11 cellular contexts compared by ENCODE assay signal in the genomic region with DNA sequence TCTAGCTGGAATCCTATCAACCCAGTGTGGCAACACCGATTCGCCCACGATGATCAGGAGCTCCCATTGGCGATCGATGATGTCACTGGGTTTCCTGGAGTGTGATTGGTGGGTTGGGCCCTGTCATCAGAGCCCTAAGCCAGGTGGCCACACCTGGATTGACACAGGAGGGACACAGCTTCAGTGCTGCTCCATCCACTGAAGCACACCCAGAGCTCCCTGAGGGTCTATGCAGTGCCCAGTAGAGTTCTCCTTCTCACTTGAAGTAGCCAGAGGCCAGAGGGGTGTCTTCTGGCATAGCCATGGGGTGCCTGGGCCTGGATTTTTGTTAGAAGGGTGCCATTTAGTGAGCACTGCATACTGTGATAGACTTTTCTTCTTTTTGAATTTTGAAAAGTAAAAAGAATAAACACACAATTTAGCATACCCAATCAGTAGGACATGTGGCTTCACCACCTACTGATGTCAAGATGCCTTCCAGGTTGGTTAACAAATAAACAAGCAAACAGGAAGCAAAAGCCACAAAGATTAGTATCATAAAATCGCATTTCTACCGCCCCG.
A peak's percentile ranks its signal among the peaks of the same experiment; 100 is the strongest.
DNase-seq lines count a peak whose midpoint lies in the region; ATAC-seq and TF ChIP-seq lines count a peak whose summit lies in the region.
"Had no signal": no experiment of that assay in that cellular context is flagged by ENCODE, and none has a peak within 500 bp of the region (broad histone marks: within the 10 kb centered on the region; RNA-seq: fewer than 3 reads in every experiment).

No MANE protein-coding gene starts in this region.

- in situ Hi-C loops in gastrocnemius medialis (cut with MboI; ENCODE audit: low sequenced_read_pairs in 4 of 4), result no loop called here

- WGBS in spleen, 5 donors, result 74 to 85% (median 74%) methylated on average over 8 of the region's 8 CpGs

- no peak for TF ChIP-seq CTCF in RWPE1 (conservative IDR thresholded peaks at IDR 0.05; ENCODE audit: low read depth)
- TF ChIP-seq CTCF in epithelial cell of esophagus (IDR thresholded peaks at IDR 0.05; ENCODE audit: insufficient read depth, low read depth, low read length, missing control alignments), result no peak
- no peak for TF ChIP-seq CTCF in spleen (IDR thresholded peaks at IDR 0.05 in 8 of 11, conservative IDR thresholded peaks at IDR 0.05 in 3 of 11)
- no peak for TF ChIP-seq CTCF in right atrium auricular region (IDR thresholded peaks at IDR 0.05)
- no peak for TF ChIP-seq CTCF in gastrocnemius medialis (IDR thresholded peaks at IDR 0.05 in 4 of 5, conservative IDR thresholded peaks at IDR 0.05 in 1 of 5)

- H3K4me1 ChIP-seq in spleen (peaks cover 14 to 100% (median 64%) of the 10 kb centered on the region in 6 donors), right atrium auricular region (peaks cover 0 to 55% of the 10 kb centered on the region in 2 donors), gastrocnemius medialis (peaks cover 5 to 10% of the 10 kb centered on the region in 2 donors)

- H3K27ac ChIP-seq in RWPE1, result peak overlapping the region; percentile 60
- peak overlapping the region in 7 of 8 donors; percentile 16 to 79 (median 55) for H3K27ac ChIP-seq in spleen
- no peak overlapping the region for H3K27ac ChIP-seq in right atrium auricular region
- no peak overlapping the region for H3K27ac ChIP-seq in gastrocnemius medialis
- H3K27ac ChIP-seq: C4-2B had no signal

- POLR2A ChIA-PET in RWPE1 (lab: Yijun Ruan, JAX; ENCODE audit: low non-redundant PET), result no interaction called here

- H3K9me3 ChIP-seq in spleen, result no peaks in the 10 kb centered on the region
- no peaks in the 10 kb centered on the region for H3K9me3 ChIP-seq in right atrium auricular region
- H3K9me3 ChIP-seq in gastrocnemius medialis, result no peaks in the 10 kb centered on the region

- no peak overlapping the region for H3K4me3 ChIP-seq in epithelial cell of esophagus (ENCODE audit: low read length)
- no peak overlapping the region for H3K4me3 ChIP-seq in spleen
- no peak overlapping the region for H3K4me3 ChIP-seq in right atrium auricular region
- no peak overlapping the region for H3K4me3 ChIP-seq in gastrocnemius medialis

- H3K27me3 ChIP-seq in spleen (replicated peaks in 1 of 7) (no peaks in the 10 kb centered on the region), right atrium auricular region (no peaks in the 10 kb centered on the region), gastrocnemius medialis (no peaks in the 10 kb centered on the region)

- CTCF ChIA-PET in RWPE1 (lab: Yijun Ruan, JAX), result no interaction called here

- DNase-seq in activated CD4-positive, alpha-beta T cell treated with anti-CD3 and anti-CD28 coated beads, Interleukin-2, amount 50 U/mL, for 1 hour, result peak; percentile 18
- DNase-seq in activated CD4-positive, alpha-beta T cell treated with anti-CD3 and anti-CD28 coated beads for 1 hour, result no peak
- DNase-seq in RWPE1 (ENCODE audit: low spot score) (peak; percentile 70), epithelial cell of esophagus (ENCODE audit: low read depth) (peak; percentile 50), spleen (peak; percentile 65), NCI-H1417 treated with DMSO at 0.1 percent for 48 hours (lab: John Stamatoyannopoulos, UW) (no peak), right atrium auricular region (ENCODE audit: low spot score) (no peak), gastrocnemius medialis (no peak)
- DNase-seq: activated T-cell treated with anti-CD3 and anti-CD28 coated beads for 4 hours, cerebellar nuclear complex had no signal

- intact Hi-C loops in spleen (cut with DNase I; ENCODE audit: low total_unique reads) (no loop called here), gastrocnemius medialis (cut with DNase I; ENCODE audit: low total_unique reads) (no loop called here)

- ATAC-seq in gastrocnemius medialis, result no peak

- TF ChIP-seq POLR2A in spleen (IDR thresholded peaks at IDR 0.05), result no peak
- TF ChIP-seq POLR2A in gastrocnemius medialis (IDR thresholded peaks at IDR 0.05), result no peak

- peaks cover 0 to 26% (median 4%) of the 10 kb centered on the region in 6 donors for H3K36me3 ChIP-seq in spleen
- H3K36me3 ChIP-seq in right atrium auricular region, result no peaks in the 10 kb centered on the region
- H3K36me3 ChIP-seq in gastrocnemius medialis, result no peaks in the 10 kb centered on the region

Comparison
In these comparisons a context has a peak if more than half of its experiments do, and no peak if none do; other contexts are left out.
1. DNase-seq: peak in activated CD4-positive, alpha-beta T cell treated with anti-CD3 and anti-CD28 coated beads, Interleukin-2, amount 50 U/mL, for 1 hour (single experiment), RWPE1 (single experiment), epithelial cell of esophagus (single experiment) and spleen (single experiment); none in activated CD4-positive, alpha-beta T cell treated with anti-CD3 and anti-CD28 coated beads for 1 hour (single experiment), NCI-H1417 treated with DMSO at 0.1 percent for 48 hours (single experiment), right atrium auricular region (single experiment) and gastrocnemius medialis (0 of 2).
2. H3K27ac ChIP-seq: peak in RWPE1 (single experiment) and spleen (7 of 8); none in right atrium auricular region (0 of 2) and gastrocnemius medialis (0 of 4).